1 cellular context compared by ENCODE assay signal in the genomic region with DNA sequence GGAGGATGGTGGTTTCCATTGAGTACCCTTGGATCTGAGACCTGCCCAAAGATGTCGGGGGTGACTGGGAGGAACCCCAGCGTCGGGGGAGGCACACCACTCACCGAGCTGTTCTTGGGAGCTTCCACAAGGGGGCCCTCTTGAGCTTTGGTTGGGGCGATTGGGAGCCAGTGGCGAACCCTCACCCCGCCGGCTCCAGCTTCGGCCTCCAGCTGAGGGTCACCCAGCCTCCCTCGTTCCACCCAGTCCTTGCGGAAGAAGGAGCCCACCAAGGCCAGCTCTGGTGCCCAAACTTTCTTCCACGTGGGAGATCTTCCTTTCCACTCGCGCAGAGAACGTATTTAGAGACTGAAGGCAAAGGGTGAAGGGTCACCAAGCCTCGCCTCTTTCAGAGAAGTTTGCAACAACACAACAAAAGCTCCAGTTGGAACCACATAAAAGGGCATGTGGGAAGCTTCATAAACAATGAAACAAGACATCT.
TF ChIP-seq lines count a peak whose summit lies in the region.

No MANE protein-coding gene starts in this region.

TF ChIP-seq in H1, 55 proteins besides CTCF, POLR2A, EP300 and RAD21:
- no peak for TF ChIP-seq BCL11A (IDR thresholded peaks at IDR 0.05; ENCODE audit: low read depth in 2 of 2, low read length in 2 of 2)
- no peak for TF ChIP-seq KDM4A (IDR thresholded peaks at IDR 0.05; ENCODE audit: low read depth, low read length, severe bottlenecking)
- TF ChIP-seq, protein P1, sequence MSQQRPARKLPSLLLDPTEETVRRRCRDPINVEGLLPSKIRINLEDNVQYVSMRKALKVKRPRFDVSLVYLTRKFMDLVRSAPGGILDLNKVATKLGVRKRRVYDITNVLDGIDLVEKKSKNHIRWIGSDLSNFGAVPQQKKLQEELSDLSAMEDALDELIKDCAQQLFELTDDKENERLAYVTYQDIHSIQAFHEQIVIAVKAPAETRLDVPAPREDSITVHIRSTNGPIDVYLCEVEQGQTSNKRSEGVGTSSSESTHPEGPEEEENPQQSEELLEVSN (IDR thresholded peaks at IDR 0.05): 0 out of 2 replicates have a peak, but pooled peaks have one; percentile 26
- 0 out of 2 replicates have a peak, but pooled peaks have one; percentile 9 for TF ChIP-seq CREB1 (IDR thresholded peaks at IDR 0.05)
- no peak for TF ChIP-seq TCF12 (IDR thresholded peaks at IDR 0.05; ENCODE audit: low read depth, low read length)
- peak; percentile 37; the same call in 1 of the 2 replicates for TF ChIP-seq CHD2 (IDR thresholded peaks at IDR 0.05; ENCODE audit: low read length)
- TF ChIP-seq SIN3A (conservative IDR thresholded peaks at IDR 0.05 in 1 of 2, IDR thresholded peaks at IDR 0.05 in 1 of 2; ENCODE audit: low read depth in 1 of 2, low read length in 2 of 2): 0 out of 4 replicates have a peak, but pooled peaks of 1 of the 2 experiments have one; percentile 29
- peak; percentile 18; the same call in 1 of the 2 replicates for TF ChIP-seq TBP (IDR thresholded peaks at IDR 0.05; ENCODE audit: low read depth, low read length)
